ENCODE assay signal across 20 cellular contexts in genomic region chr10:73915206-73915851, GRCh38. TPM values are rescaled to one million over a fixed set of nuclear protein-coding genes. Genes with fewer than 3 reads are reported as not detected.
DNase-seq lines count a peak whose midpoint lies in the region; ATAC-seq and TF ChIP-seq lines count a peak whose summit lies in the region.
"Had no signal": no experiment of that assay in that cellular context is flagged by ENCODE, and none has a peak within 500 bp of the region (broad histone marks: within the 10 kb centered on the region; RNA-seq: fewer than 3 reads in every experiment).

No MANE protein-coding gene starts in this region.

- H3K27me3 Mint-ChIP-seq in activated naive CD4-positive, alpha-beta T cell treated with anti-CD3 and anti-CD28 coated beads, Interleukin-2, amount 50 U/mL, for 24 hours: peaks cover 21% of the 10 kb centered on the region
- H3K27me3 Mint-ChIP-seq in endothelial cell (ENCODE audit: unreplicated experiment) (peaks cover 14% of the 10 kb centered on the region), nephron progenitor cell (ENCODE audit: low read depth, poor library complexity) (peaks cover 38% of the 10 kb centered on the region), H9 (ENCODE audit: low read depth) (peaks cover 28% of the 10 kb centered on the region)
- H3K27me3 Mint-ChIP-seq in natural killer cell treated with Interleukin-12 subunit alpha and Interleukin-12 subunit beta and Interleukin-15 and Interleukin-18, amount 100 ng/mL, for 72 hours: peaks cover 26% of the 10 kb centered on the region in 2 donors

- no peak for TF ChIP-seq POLR2A in uterus (IDR thresholded peaks at IDR 0.05)

- no peak overlapping the region for H3K4me3 ChIP-seq in uterus
- H3K4me3 ChIP-seq: coronary artery, prostate gland, thyroid gland had no signal

- no peak overlapping the region for H2BK20ac ChIP-seq in H9 (ENCODE audit: low read depth, low read length, poor library complexity, severe bottlenecking)

- peaks cover 13% of the 10 kb centered on the region for H3K23me2 ChIP-seq in H9 (ENCODE audit: insufficient read length, low read depth, low read length, poor library complexity, severe bottlenecking)

- H3K4me1 ChIP-seq in uterus (peaks cover 0 to 9% of the 10 kb centered on the region in 2 donors), H9 (ENCODE audit: insufficient read depth, low read length) (peaks cover 9% of the 10 kb centered on the region)
- H3K4me1 ChIP-seq: prostate gland had no signal

- H3K9ac ChIP-seq in H9 (ENCODE audit: extremely low read depth, insufficient read length, low read length): no peak overlapping the region

- H3T11ph ChIP-seq in H9 (ENCODE audit: low read length): no peak overlapping the region

- no peak overlapping the region for H2AFZ ChIP-seq in H9 (ENCODE audit: low read length)

- no CpG with 5 or more reads among the region's 8 CpGs for WGBS in H9 (ENCODE audit: extremely low coverage, insufficient read length, low lambda C conversion rate)

- no peak overlapping the region for H2BK5ac ChIP-seq in H9 (ENCODE audit: insufficient read length, low read length)

- H4K20me1 ChIP-seq in H9 (ENCODE audit: control insufficient read depth, insufficient read depth, insufficient read length): no peaks in the 10 kb centered on the region

- H3K79me1 ChIP-seq in H9 (ENCODE audit: insufficient read depth, low read depth, low read length, poor library complexity, severe bottlenecking): no peaks in the 10 kb centered on the region

- no peak overlapping the region for H3K14ac ChIP-seq in H9 (ENCODE audit: insufficient read depth, low read length)

- no peaks in the 10 kb centered on the region for H3K9me3 ChIP-seq in uterus
- no peaks in the 10 kb centered on the region for H3K9me3 ChIP-seq in H9 (ENCODE audit: control insufficient read depth, low read depth, low read length)
- H3K9me3 ChIP-seq: prostate gland, thyroid gland had no signal

- no peak overlapping the region for H2BK15ac ChIP-seq in H9 (ENCODE audit: low read depth, low read length)

- H2AK5ac ChIP-seq in H9 (ENCODE audit: insufficient read length, low read length): no peak overlapping the region

- no peak overlapping the region for H3K4me3 Mint-ChIP-seq in activated naive CD4-positive, alpha-beta T cell treated with anti-CD3 and anti-CD28 coated beads, Interleukin-2, amount 50 U/mL, for 24 hours
- H3K4me3 Mint-ChIP-seq in endothelial cell (ENCODE audit: unreplicated experiment) (peak overlapping the region; percentile 29), nephron progenitor cell (peak overlapping the region; percentile 1), H9 (no peak overlapping the region)
- H3K4me3 Mint-ChIP-seq in natural killer cell treated with Interleukin-12 subunit alpha and Interleukin-12 subunit beta and Interleukin-15 and Interleukin-18, amount 100 ng/mL, for 72 hours: no peak overlapping the region
- H3K4me3 Mint-ChIP-seq: stimulated activated effector memory CD8-positive, alpha-beta T cell treated with anti-CD3 and anti-CD28 coated beads, Interleukin-12 subunit alpha, Interleukin-12 subunit beta, amount 100 ng/mL, for 72 hours had no signal

- H4K8ac ChIP-seq in H9 (replicated peaks; ENCODE audit: insufficient read length, low read depth, low read length): no peak overlapping the region

- H4K91ac ChIP-seq in H9 (ENCODE audit: insufficient read length, low read depth, low read length): no peak overlapping the region

- no peaks in the 10 kb centered on the region for H3K9me3 Mint-ChIP-seq in activated naive CD4-positive, alpha-beta T cell treated with anti-CD3 and anti-CD28 coated beads, Interleukin-2, amount 50 U/mL, for 24 hours
- no peaks in the 10 kb centered on the region for H3K9me3 Mint-ChIP-seq in activated naive CD4-positive, alpha-beta T cell treated with anti-CD3 and anti-CD28 coated beads, Interleukin-2, amount 50 U/mL, for 72 hours
- H3K9me3 Mint-ChIP-seq in endothelial cell (ENCODE audit: unreplicated experiment) (no peaks in the 10 kb centered on the region), nephron progenitor cell (no peaks in the 10 kb centered on the region), H9 (no peaks in the 10 kb centered on the region)
- no peaks in the 10 kb centered on the region for H3K9me3 Mint-ChIP-seq in natural killer cell treated with Interleukin-12 subunit alpha and Interleukin-12 subunit beta and Interleukin-15 and Interleukin-18, amount 100 ng/mL, for 72 hours

- no peak overlapping the region for H4K5ac ChIP-seq in H9 (ENCODE audit: insufficient read length, low read depth, low read length)

- ATAC-seq in activated naive CD4-positive, alpha-beta T cell treated with anti-CD3 and anti-CD28 coated beads, Interleukin-2, amount 50 U/mL, for 72 hours: no peak
- ATAC-seq in natural killer cell treated with Interleukin-12 subunit alpha and Interleukin-12 subunit beta and Interleukin-15 and Interleukin-18, amount 100 ng/mL, for 72 hours: no peak
- ATAC-seq: stimulated activated effector memory CD8-positive, alpha-beta T cell treated with anti-CD3 and anti-CD28 coated beads, Interleukin-12 subunit alpha, Interleukin-12 subunit beta, amount 100 ng/mL, for 72 hours had no signal

- peak overlapping the region; percentile 47 to 59 for H3K27ac ChIP-seq in uterus
- no peak overlapping the region for H3K27ac ChIP-seq in H9 (ENCODE audit: insufficient read length, low read depth, low read length)
- H3K27ac ChIP-seq: coronary artery, prostate gland, thyroid gland had no signal

- H3K4ac ChIP-seq in H9 (ENCODE audit: low read depth, low read length): no peak overlapping the region

- H3K56ac ChIP-seq in H9 (ENCODE audit: insufficient read length, low read depth, low read length): no peak overlapping the region

- H3K18ac ChIP-seq in H9 (ENCODE audit: insufficient read length, low read depth, low read length): no peak overlapping the region

- H3K23ac ChIP-seq in H9 (ENCODE audit: insufficient read length, low read depth, low read length): no peak overlapping the region

- no peaks in the 10 kb centered on the region for H3K79me2 ChIP-seq in H9 (ENCODE audit: insufficient read depth, low read length)

- H3K36me3 Mint-ChIP-seq in activated naive CD4-positive, alpha-beta T cell treated with anti-CD3 and anti-CD28 coated beads, Interleukin-2, amount 50 U/mL, for 24 hours: no peaks in the 10 kb centered on the region
- peaks cover 0 to 6% of the 10 kb centered on the region in 2 donors for H3K36me3 Mint-ChIP-seq in activated naive CD4-positive, alpha-beta T cell treated with anti-CD3 and anti-CD28 coated beads, Interleukin-2, amount 50 U/mL, for 72 hours
- H3K36me3 Mint-ChIP-seq in endothelial cell (ENCODE audit: low read depth, unreplicated experiment) (peaks cover 13% of the 10 kb centered on the region), nephron progenitor cell (ENCODE audit: low read depth) (no peaks in the 10 kb centered on the region), H9 (ENCODE audit: insufficient read depth in 1 of 3, low read depth in 3 of 3) (peaks cover 9 to 18% (median 13%) of the 10 kb centered on the region in 3 experiments; a peak in 6 of 7 replicates)
- peaks cover 4% of the 10 kb centered on the region for H3K36me3 Mint-ChIP-seq in natural killer cell treated with Interleukin-12 subunit alpha and Interleukin-12 subunit beta and Interleukin-15 and Interleukin-18, amount 100 ng/mL, for 72 hours

- no peak for DNase-seq in activated naive CD4-positive, alpha-beta T cell treated with anti-CD3 and anti-CD28 coated beads, Interleukin-2, amount 50 U/mL, for 72 hours (ENCODE audit: low spot score in 2 of 2)
- DNase-seq in endothelial cell (ENCODE audit: low spot score) (no peak), nephron progenitor cell (no peak), uterus (no peak), H9 (no peak)
- no peak for DNase-seq in effector CD4-positive, alpha-beta T cell
- no peak for DNase-seq in natural killer cell treated with Interleukin-12 subunit alpha and Interleukin-12 subunit beta and Interleukin-15 and Interleukin-18, amount 100 ng/mL, for 72 hours (ENCODE audit: low spot score)
- DNase-seq: 8988T; activated CD4-positive, alpha-beta T cell treated with anti-CD3 and anti-CD28 coated beads, Interleukin-2, amount 50 U/mL, for 4 hours; activated naive CD4-positive, alpha-beta T cell; aorta; DMS153; MV-4-11; NCI-H2029 treated with DMSO at 0.1 percent for 48 hours; NCI-H446; thyroid gland had no signal

- no peaks in the 10 kb centered on the region for H3K36me3 ChIP-seq in uterus
- H3K36me3 ChIP-seq: prostate gland, thyroid gland had no signal

- TF ChIP-seq CTCF in endothelial cell (IDR thresholded peaks at IDR 0.05; ENCODE audit: unreplicated experiment) (no peak), nephron progenitor cell (IDR thresholded peaks at IDR 0.05) (no peak), uterus (IDR thresholded peaks at IDR 0.05) (no peak), H9 (conservative IDR thresholded peaks at IDR 0.05) (no peak)

- H3K4me2 ChIP-seq in H9 (ENCODE audit: insufficient read depth, insufficient read length, low read length): no peak overlapping the region

- intact Hi-C loops in uterus (cut with DNase I; ENCODE audit: low total_unique reads): no loop called here

- no peak overlapping the region for H2BK120ac ChIP-seq in H9 (ENCODE audit: low read depth, low read length, poor library complexity, severe bottlenecking)

- H3K27ac Mint-ChIP-seq in activated naive CD4-positive, alpha-beta T cell treated with anti-CD3 and anti-CD28 coated beads, Interleukin-2, amount 50 U/mL, for 24 hours: peak overlapping the region; percentile 60
- H3K27ac Mint-ChIP-seq in activated naive CD4-positive, alpha-beta T cell treated with anti-CD3 and anti-CD28 coated beads, Interleukin-2, amount 50 U/mL, for 72 hours: no peak overlapping the region
- H3K27ac Mint-ChIP-seq in endothelial cell (ENCODE audit: unreplicated experiment): no peak overlapping the region
- peak overlapping the region; percentile 2 for H3K27ac Mint-ChIP-seq in nephron progenitor cell
- H3K27ac Mint-ChIP-seq in natural killer cell treated with Interleukin-12 subunit alpha and Interleukin-12 subunit beta and Interleukin-15 and Interleukin-18, amount 100 ng/mL, for 72 hours: peak overlapping the region in 1 of 2 donors; percentile 49
- peak overlapping the region in 1 of 3 experiments; percentile 8; a peak in 2 of 7 replicates for H3K27ac Mint-ChIP-seq in H9
- H3K27ac Mint-ChIP-seq: stimulated activated effector memory CD8-positive, alpha-beta T cell treated with anti-CD3 and anti-CD28 coated beads, Interleukin-12 subunit alpha, Interleukin-12 subunit beta, amount 100 ng/mL, for 72 hours had no signal

- H3K27me3 ChIP-seq in uterus: no peaks in the 10 kb centered on the region
- no peaks in the 10 kb centered on the region; the same call in 1 of the 2 replicates for H3K27me3 ChIP-seq in H9 (ENCODE audit: insufficient read depth, low read length)
- H3K27me3 ChIP-seq: thyroid gland had no signal

- peaks cover 17% of the 10 kb centered on the region for H3K4me1 Mint-ChIP-seq in activated naive CD4-positive, alpha-beta T cell treated with anti-CD3 and anti-CD28 coated beads, Interleukin-2, amount 50 U/mL, for 24 hours
- H3K4me1 Mint-ChIP-seq in endothelial cell (ENCODE audit: unreplicated experiment) (peaks cover 23% of the 10 kb centered on the region), nephron progenitor cell (peaks cover 72% of the 10 kb centered on the region), H9 (peaks cover 37 to 42% of the 10 kb centered on the region in 2 experiments)
- H3K4me1 Mint-ChIP-seq in natural killer cell treated with Interleukin-12 subunit alpha and Interleukin-12 subunit beta and Interleukin-15 and Interleukin-18, amount 100 ng/mL, for 72 hours (ENCODE audit: low read depth in 2 of 2): peaks cover 19 to 32% of the 10 kb centered on the region in 2 donors

- no peak overlapping the region for H2BK12ac ChIP-seq in H9 (ENCODE audit: insufficient read length, low read depth, low read length)

RNA-seq across cellular contexts. Expression of gene PLAU, which starts 4.4 kb away (rescaled TPM):
- under 1 TPM; 0.14 to 0.39 TPM for total RNA-seq in activated naive CD4-positive, alpha-beta T cell treated with anti-CD3 and anti-CD28 coated beads, Interleukin-2, amount 50 U/mL, for 72 hours
- 19.5 TPM for total RNA-seq in endothelial cell (ENCODE audit: unreplicated experiment)
- total RNA-seq in uterus: 10 to 100 TPM in 2 of 4 donors, 1 to 10 TPM in 2; 1.8 to 15.3 (median 9.0) TPM
- total RNA-seq in natural killer cell treated with Interleukin-12 subunit alpha and Interleukin-12 subunit beta and Interleukin-15 and Interleukin-18, amount 100 ng/mL, for 72 hours: not detected
- total RNA-seq in H9 (2021): 15.0 and 16.2 TPM in 2 replicates

RNA-seq across cellular contexts. Expression of gene CAMK2G, which starts 41.0 kb away (rescaled TPM):
- 10 to 100 TPM; 26.2 to 39.7 TPM for total RNA-seq in activated naive CD4-positive, alpha-beta T cell treated with anti-CD3 and anti-CD28 coated beads, Interleukin-2, amount 50 U/mL, for 72 hours
- total RNA-seq in endothelial cell (ENCODE audit: unreplicated experiment) (27.7 TPM), uterus (10 to 100 TPM; 17.9 to 79.9 (median 40.0) TPM), H9 (2021) (30.4 and 31.8 TPM in 2 replicates)
- total RNA-seq in natural killer cell treated with Interleukin-12 subunit alpha and Interleukin-12 subunit beta and Interleukin-15 and Interleukin-18, amount 100 ng/mL, for 72 hours: 10 to 100 TPM in 1 of 2 donors, 1 to 10 TPM in 1; 6.9 to 15.3 TPM

Comparison
In these comparisons a context has a peak if more than half of its experiments do, and no peak if none do; other contexts are left out.
1. H3K27ac Mint-ChIP-seq: peak in activated naive CD4-positive, alpha-beta T cell treated with anti-CD3 and anti-CD28 coated beads, Interleukin-2, amount 50 U/mL, for 24 hours (single experiment) and nephron progenitor cell (single experiment); none in activated naive CD4-positive, alpha-beta T cell treated with anti-CD3 and anti-CD28 coated beads, Interleukin-2, amount 50 U/mL, for 72 hours (0 of 2) and endothelial cell (single experiment).
2. H3K4me3 Mint-ChIP-seq: peak in endothelial cell (single experiment) and nephron progenitor cell (single experiment); none in activated naive CD4-positive, alpha-beta T cell treated with anti-CD3 and anti-CD28 coated beads, Interleukin-2, amount 50 U/mL, for 24 hours (single experiment), natural killer cell treated with Interleukin-12 subunit alpha and Interleukin-12 subunit beta and Interleukin-15 and Interleukin-18, amount 100 ng/mL, for 72 hours (single experiment) and H9 (0 of 2).